ENCODE assay signal across 8 cellular contexts in the genomic region with DNA sequence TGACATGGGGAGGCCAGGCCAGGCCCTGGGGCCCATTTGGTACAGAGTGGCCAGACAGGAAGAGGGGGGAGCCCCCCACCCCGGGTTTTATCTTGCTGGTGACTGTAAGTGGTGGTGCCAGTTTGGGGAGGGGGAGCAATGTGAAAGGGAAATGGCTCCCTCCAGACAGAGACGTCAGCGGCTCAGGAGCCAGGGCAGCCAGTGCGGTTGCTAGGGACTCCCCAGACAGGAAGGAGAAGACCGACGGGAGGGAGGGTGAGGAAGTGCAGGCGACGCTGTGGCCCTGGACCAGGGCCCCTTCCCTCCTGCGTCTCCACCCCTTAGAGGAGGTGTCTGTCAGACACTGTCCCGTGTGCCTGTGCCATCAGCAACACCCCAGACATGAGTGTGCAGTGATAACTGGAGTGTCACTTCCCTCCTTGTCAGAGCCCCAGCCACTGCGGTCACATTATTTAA. TPM values are rescaled to one million over a fixed set of nuclear protein-coding genes. Genes with fewer than 3 reads are reported as not detected.
DNase-seq lines count a peak whose midpoint lies in the region; ATAC-seq and TF ChIP-seq lines count a peak whose summit lies in the region.

No MANE protein-coding gene starts in this region.

- peak overlapping the region; percentile 96 for H3K27ac Mint-ChIP-seq in T-helper 17 cell

- WGBS in lung, 2 donors, result 8 to 11% methylated on average over 10 to 11 of the region's 11 CpGs

- H3K27ac ChIP-seq in ascending aorta (peak overlapping the region; percentile 46 to 79), lung (ENCODE audit: low read depth in 1 of 2, low read length in 1 of 2) (peak overlapping the region; percentile 51 to 85)

- no peaks in the 10 kb centered on the region for H3K36me3 Mint-ChIP-seq in T-helper 17 cell (ENCODE audit: low read depth)

- H3K4me1 ChIP-seq in ascending aorta, result peaks cover 19 to 42% of the 10 kb centered on the region in 2 donors
- peaks cover 3 to 19% of the 10 kb centered on the region in 2 donors for H3K4me1 ChIP-seq in lung (ENCODE audit: control insufficient read depth in 2 of 2, insufficient read depth in 2 of 2, low read length in 2 of 2)

- no peaks in the 10 kb centered on the region for H3K27me3 Mint-ChIP-seq in T-helper 17 cell

- H3K4me3 ChIP-seq in ascending aorta, result no peak overlapping the region
- H3K4me3 ChIP-seq in lung, result no peak overlapping the region

- ATAC-seq in GM18907 (IDR thresholded peaks at IDR 0.05; ENCODE audit: unreplicated experiment), result peak; percentile 92
- ATAC-seq in HG03095 (IDR thresholded peaks at IDR 0.05; ENCODE audit: unreplicated experiment), result peak; percentile 81
- peak; percentile 96 for ATAC-seq in T-helper 17 cell
- ATAC-seq in lung (ENCODE audit: insufficient read depth, low FRiP score), result peak; percentile 80
- no peak for ATAC-seq in HG03280 (IDR thresholded peaks at IDR 0.05; ENCODE audit: unreplicated experiment)

- intact Hi-C loops in ascending aorta (cut with DNase I), result loop anchor here (10.0 kb wide), 1 partner anchor 267 kb away; no protein-coding TSS in a partner anchor

- H3K36me3 ChIP-seq in ascending aorta (no peaks in the 10 kb centered on the region), lung (ENCODE audit: control insufficient read depth in 2 of 2, insufficient read depth in 2 of 2, low read length in 2 of 2) (peaks cover 0 to 5% of the 10 kb centered on the region in 2 donors)

- H3K27me3 ChIP-seq in ascending aorta (no peaks in the 10 kb centered on the region), lung (ENCODE audit: control insufficient read depth, insufficient read depth) (no peaks in the 10 kb centered on the region)

- peaks cover 23% of the 10 kb centered on the region for H3K4me1 Mint-ChIP-seq in T-helper 17 cell

- peak; percentile 66 to 77 (median 76) for DNase-seq in T-helper 17 cell
- peak; percentile 55 to 82 for DNase-seq in ascending aorta (ENCODE audit: low spot score in 2 of 2)
- DNase-seq in lung (ENCODE audit: low spot score), result peak; percentile 51
- DNase-seq in stimulated activated CD8-positive, alpha-beta memory T cell treated with anti-CD3 and anti-CD28 coated beads, Interleukin-4, amount 100 ng/mL, for 24 hours (ENCODE audit: low read depth), result peak; percentile 42
- no peak for DNase-seq in HPDE6-E6E7 (ENCODE audit: extremely low spot score)

- no peak for TF ChIP-seq CTCF in ascending aorta (IDR thresholded peaks at IDR 0.05)
- TF ChIP-seq CTCF in lung (IDR thresholded peaks at IDR 0.05; ENCODE audit: control extremely low read depth, extremely low read depth), result no peak

- H3K4me3 Mint-ChIP-seq in T-helper 17 cell, result peak overlapping the region; percentile 67

- H3K9me3 ChIP-seq in T-helper 17 cell (ENCODE audit: control insufficient read depth, low read length, poor library complexity, severe bottlenecking) (no peaks in the 10 kb centered on the region), ascending aorta (no peaks in the 10 kb centered on the region), lung (ENCODE audit: control insufficient read depth in 2 of 2, insufficient read depth in 1 of 2, low read length in 1 of 2) (no peaks in the 10 kb centered on the region)

RNA-seq across cellular contexts. Expression of a gene that starts 7.0 kb away (rescaled TPM):
- total RNA-seq in T-helper 17 cell (10 to 100 TPM; 11.7 to 16.8 TPM), ascending aorta (28.4 TPM), lung (10 to 100 TPM; 22.9 to 25.4 TPM)
- polyA plus RNA-seq in lung, result 10 to 100 TPM; 10.5 to 13.1 TPM

RNA-seq across cellular contexts. Expression of a gene that starts 44.5 kb away (rescaled TPM):
- total RNA-seq in T-helper 17 cell (10 to 100 TPM; 11.9 to 14.0 TPM), ascending aorta (15.5 TPM), lung (10 to 100 TPM; 19.5 to 20.4 TPM)
- polyA plus RNA-seq in lung, result 10 to 100 TPM; 10.4 to 10.5 TPM

RNA-seq across cellular contexts. Expression of a gene that starts 58.0 kb away (rescaled TPM):
- total RNA-seq in T-helper 17 cell (not detected), ascending aorta (not detected), lung (not detected)
- not detected for polyA plus RNA-seq in lung
